In genomic region chr5:117013280-117013877, GRCh38 we compare ENCODE assay signal across 21 cellular contexts.
A peak's percentile ranks its signal among the peaks of the same experiment; 100 is the strongest.
DNase-seq lines count a peak whose midpoint lies in the region; ATAC-seq and TF ChIP-seq lines count a peak whose summit lies in the region.
"Had no signal": no experiment of that assay in that cellular context is flagged by ENCODE, and none has a peak within 500 bp of the region (broad histone marks: within the 10 kb centered on the region; RNA-seq: fewer than 3 reads in every experiment).

No MANE protein-coding gene starts in this region.

- H3K27me3 Mint-ChIP-seq in H9 (ENCODE audit: low read depth): no peaks in the 10 kb centered on the region
- H3K27me3 Mint-ChIP-seq in chondrocyte (ENCODE audit: low read depth): no peaks in the 10 kb centered on the region
- H3K27me3 Mint-ChIP-seq in naive thymus-derived CD8-positive, alpha-beta T cell: no peaks in the 10 kb centered on the region

- no peaks in the 10 kb centered on the region for H3K23me2 ChIP-seq in H9 (ENCODE audit: insufficient read length, low read depth, low read length, poor library complexity, severe bottlenecking)

- H3K27ac ChIP-seq in H9 (ENCODE audit: insufficient read length, low read depth, low read length): no peak overlapping the region
- H3K27ac ChIP-seq in neuronal stem cell (replicated peaks; ENCODE audit: low read length): no peak overlapping the region
- H3K27ac ChIP-seq: BLaER1 treated with 17β-estradiol and CSF1 and Interleukin-3, amounts not matched to agents 10 nM and 100 nM; Peyer's patch; SJSA1 had no signal

- H3K18ac ChIP-seq in H9 (ENCODE audit: insufficient read length, low read depth, low read length): no peak overlapping the region
- H3K18ac ChIP-seq in neuronal stem cell (ENCODE audit: low read length): peak overlapping the region; percentile 81

- H3K27me3 ChIP-seq in H9 (ENCODE audit: insufficient read depth, low read length): no peaks in the 10 kb centered on the region
- H3K27me3 ChIP-seq in neuronal stem cell (ENCODE audit: control insufficient read depth in 3 of 3, insufficient read depth in 3 of 3, low read depth in 1 of 3, low read length in 3 of 3): no peaks in the 10 kb centered on the region
- H3K27me3 ChIP-seq: BLaER1 treated with 17β-estradiol and CSF1 and Interleukin-3, amounts not matched to agents 10 nM and 100 nM; Peyer's patch; SJSA1 had no signal

- H2BK120ac ChIP-seq in H9 (ENCODE audit: low read depth, low read length, poor library complexity, severe bottlenecking) (no peak overlapping the region), neuronal stem cell (ENCODE audit: low read depth, low read length) (no peak overlapping the region)

- H2AK5ac ChIP-seq in H9 (ENCODE audit: insufficient read length, low read length): no peak overlapping the region
- no peak overlapping the region for H2AK5ac ChIP-seq in neuronal stem cell (ENCODE audit: low read depth, low read length)

- no peak for ATAC-seq in mucosa of descending colon
- no peak for ATAC-seq in naive thymus-derived CD8-positive, alpha-beta T cell
- ATAC-seq: CD8-positive, alpha-beta T cell; HepG2 had no signal

- no peaks in the 10 kb centered on the region for H4K20me1 ChIP-seq in H9 (ENCODE audit: control insufficient read depth, insufficient read depth, insufficient read length)
- H4K20me1 ChIP-seq: BLaER1 treated with 17β-estradiol and CSF1 and Interleukin-3, amounts not matched to agents 10 nM and 100 nM had no signal

- H4K91ac ChIP-seq in H9 (ENCODE audit: insufficient read length, low read depth, low read length): no peak overlapping the region
- H4K91ac ChIP-seq in neuronal stem cell (ENCODE audit: low read depth, low read length, poor library complexity): no peak overlapping the region

- no peak overlapping the region for H2BK5ac ChIP-seq in H9 (ENCODE audit: insufficient read length, low read length)
- H2BK5ac ChIP-seq in neuronal stem cell (ENCODE audit: low read length): no peak overlapping the region

- H2BK20ac ChIP-seq in H9 (ENCODE audit: low read depth, low read length, poor library complexity, severe bottlenecking): no peak overlapping the region

- no CpG with 5 or more reads among the region's 5 CpGs for WGBS in H9 (ENCODE audit: extremely low coverage, insufficient read length, low lambda C conversion rate)
- WGBS in neuronal stem cell (ENCODE audit: extremely low coverage in 2 of 2, insufficient read length in 2 of 2, insufficient replicate concordance in 1 of 2), 2 donors: no CpG with 5 or more reads among the region's 5 CpGs

- H2BK15ac ChIP-seq in H9 (ENCODE audit: low read depth, low read length): no peak overlapping the region
- no peak overlapping the region for H2BK15ac ChIP-seq in neuronal stem cell (ENCODE audit: low read length)

- POLR2A ChIA-PET in naive thymus-derived CD8-positive, alpha-beta T cell (lab: Charles Lee): no interaction called here

- DNase-seq in Ammon's horn (ENCODE audit: low spot score) (peak; percentile 18), H9 (peak; percentile 38), chondrocyte (ENCODE audit: low spot score) (peak; percentile 64), neuronal stem cell (ENCODE audit: low spot score) (no peak), 8988T (no peak), mucosa of descending colon (no peak)
- DNase-seq in naive thymus-derived CD8-positive, alpha-beta T cell: no peak
- DNase-seq in activated CD4-positive, alpha-beta T cell treated with anti-CD3 and anti-CD28 coated beads for 48 hours: no peak
- DNase-seq: CD8-positive, alpha-beta T cell; DMS79 treated with DMSO at 0.1 percent for 48 hours; H7; KBM-7; NCI-H1105 treated with DMSO at 0.1 percent for 48 hours; NCI-H187 treated with DMSO at 0.1 percent for 48 hours; NCI-H446; NCI-H526 treated with DMSO at 0.1 percent for 48 hours; NK-92 treated with Interleukin-12 subunit alpha and Interleukin-12 subunit beta, amount 100 ng/mL, for 24 hours; Peyer's patch had no signal

- H3K9me3 ChIP-seq in H9 (ENCODE audit: control insufficient read depth, low read depth, low read length): no peaks in the 10 kb centered on the region
- H3K9me3 ChIP-seq in neuronal stem cell (replicated peaks in 1 of 2; ENCODE audit: control insufficient read depth in 2 of 2, insufficient read depth in 1 of 2, low read depth in 1 of 2, low read length in 2 of 2): peaks cover 2 to 5% of the 10 kb centered on the region in 2 donors
- H3K9me3 ChIP-seq in mucosa of descending colon: no peaks in the 10 kb centered on the region
- H3K9me3 ChIP-seq: Peyer's patch, SJSA1 had no signal

- no peaks in the 10 kb centered on the region for H3K79me1 ChIP-seq in H9 (ENCODE audit: insufficient read depth, low read depth, low read length, poor library complexity, severe bottlenecking)
- H3K79me1 ChIP-seq in neuronal stem cell (ENCODE audit: low read depth, low read length): no peaks in the 10 kb centered on the region

- H3K4me1 ChIP-seq in H9 (ENCODE audit: insufficient read depth, low read length) (no peaks in the 10 kb centered on the region; the same call in 1 of the 2 replicates), neuronal stem cell (ENCODE audit: control insufficient read depth in 2 of 2, insufficient read depth in 1 of 2, low read depth in 1 of 2, low read length in 2 of 2) (peaks cover 0 to 5% of the 10 kb centered on the region in 2 donors), mucosa of descending colon (ENCODE audit: low read depth) (no peaks in the 10 kb centered on the region)
- H3K4me1 ChIP-seq: BLaER1 treated with 17β-estradiol and CSF1 and Interleukin-3, amounts not matched to agents 10 nM and 100 nM; Peyer's patch; SJSA1 had no signal

- no peak overlapping the region for H3K4me3 Mint-ChIP-seq in H9
- H3K4me3 Mint-ChIP-seq in chondrocyte (ENCODE audit: unreplicated experiment): no peak overlapping the region
- no peak overlapping the region for H3K4me3 Mint-ChIP-seq in naive thymus-derived CD8-positive, alpha-beta T cell
- H3K4me3 Mint-ChIP-seq: CD8-positive, alpha-beta T cell had no signal

- H3K4me2 ChIP-seq in H9 (ENCODE audit: insufficient read depth, insufficient read length, low read length): no peak overlapping the region
- H3K4me2 ChIP-seq in neuronal stem cell (ENCODE audit: insufficient read depth, low read length, poor library complexity, severe bottlenecking): no peak overlapping the region
- H3K4me2 ChIP-seq: BLaER1 treated with 17β-estradiol and CSF1 and Interleukin-3, amounts not matched to agents 10 nM and 100 nM had no signal

- H3K4me1 Mint-ChIP-seq in H9 (peaks cover 13% of the 10 kb centered on the region in 2 experiments), chondrocyte (ENCODE audit: low read depth) (no peaks in the 10 kb centered on the region)
- H3K4me1 Mint-ChIP-seq in naive thymus-derived CD8-positive, alpha-beta T cell: no peaks in the 10 kb centered on the region

- H3K36me3 ChIP-seq in neuronal stem cell (replicated peaks in 1 of 2; ENCODE audit: control insufficient read depth in 2 of 2, insufficient read depth in 2 of 2, low read length in 2 of 2) (peaks cover 0 to 2% of the 10 kb centered on the region in 2 donors), mucosa of descending colon (ENCODE audit: low read depth) (no peaks in the 10 kb centered on the region)
- H3K36me3 ChIP-seq: BLaER1 treated with 17β-estradiol and CSF1 and Interleukin-3, amounts not matched to agents 10 nM and 100 nM; Peyer's patch; SJSA1 had no signal

- intact Hi-C loops in mucosa of descending colon (cut with DNase I, micrococcal nuclease): no loop called here

- H3K23ac ChIP-seq in H9 (ENCODE audit: insufficient read length, low read depth, low read length) (no peak overlapping the region), neuronal stem cell (ENCODE audit: low read depth, low read length, poor library complexity) (peak overlapping the region; percentile 16)

- H3K9ac ChIP-seq in H9 (ENCODE audit: extremely low read depth, insufficient read length, low read length) (no peak overlapping the region), neuronal stem cell (ENCODE audit: low read depth, low read length, poor library complexity) (peak overlapping the region; percentile 60)
- H3K9ac ChIP-seq: BLaER1 treated with 17β-estradiol and CSF1 and Interleukin-3, amounts not matched to agents 10 nM and 100 nM had no signal

- H2BK12ac ChIP-seq in H9 (ENCODE audit: insufficient read length, low read depth, low read length): no peak overlapping the region
- H2BK12ac ChIP-seq in neuronal stem cell (ENCODE audit: low read length): peak overlapping the region; percentile 2

- H3K4me3 ChIP-seq in neuronal stem cell (ENCODE audit: low read length in 2 of 2) (peak overlapping the region in 1 of 2 donors; percentile 37), mucosa of descending colon (no peak overlapping the region)
- H3K4me3 ChIP-seq: BLaER1 treated with 17β-estradiol and CSF1 and Interleukin-3, amounts not matched to agents 10 nM and 100 nM; Peyer's patch; SJSA1 had no signal

- H4K5ac ChIP-seq in H9 (ENCODE audit: insufficient read length, low read depth, low read length): no peak overlapping the region

- H3K27ac Mint-ChIP-seq in H9 (peak overlapping the region in 1 of 3 experiments; percentile 75; a peak in 2 of 7 replicates), chondrocyte (ENCODE audit: unreplicated experiment) (no peak overlapping the region)
- no peak overlapping the region for H3K27ac Mint-ChIP-seq in naive thymus-derived CD8-positive, alpha-beta T cell
- H3K27ac Mint-ChIP-seq: CD8-positive, alpha-beta T cell had no signal

- no peak overlapping the region for H4K8ac ChIP-seq in H9 (replicated peaks; ENCODE audit: insufficient read length, low read depth, low read length)
- peak overlapping the region; percentile 67 for H4K8ac ChIP-seq in neuronal stem cell (ENCODE audit: low read depth, low read length)

- no peaks in the 10 kb centered on the region for H3K79me2 ChIP-seq in H9 (ENCODE audit: insufficient read depth, low read length)

- no peak overlapping the region for H3K4ac ChIP-seq in H9 (ENCODE audit: low read depth, low read length)
- no peak overlapping the region for H3K4ac ChIP-seq in neuronal stem cell (ENCODE audit: low read length)

- H3K36me3 Mint-ChIP-seq in H9 (ENCODE audit: insufficient read depth in 1 of 3, low read depth in 3 of 3) (no peaks in the 10 kb centered on the region; a peak in 1 of 7 replicates), chondrocyte (ENCODE audit: low read depth) (peaks cover 2% of the 10 kb centered on the region)
- no peaks in the 10 kb centered on the region for H3K36me3 Mint-ChIP-seq in naive thymus-derived CD8-positive, alpha-beta T cell
- H3K36me3 Mint-ChIP-seq: CD8-positive, alpha-beta T cell had no signal

- H3K14ac ChIP-seq in H9 (ENCODE audit: insufficient read depth, low read length) (no peak overlapping the region; the same call in 1 of the 2 replicates), neuronal stem cell (ENCODE audit: low read length) (peak overlapping the region; percentile 0)

- H3K56ac ChIP-seq in H9 (ENCODE audit: insufficient read length, low read depth, low read length): no peak overlapping the region

- TF ChIP-seq CTCF in H9 (conservative IDR thresholded peaks at IDR 0.05) (no peak), chondrocyte (IDR thresholded peaks at IDR 0.05) (no peak), mucosa of descending colon (IDR thresholded peaks at IDR 0.05) (no peak)

- H3T11ph ChIP-seq in H9 (ENCODE audit: low read length): no peak overlapping the region

- H3K9me3 Mint-ChIP-seq in H9 (no peaks in the 10 kb centered on the region; a peak in 1 of 5 replicates), chondrocyte (ENCODE audit: low read depth) (peaks cover 25% of the 10 kb centered on the region)
- H3K9me3 Mint-ChIP-seq in naive thymus-derived CD8-positive, alpha-beta T cell: peaks cover 0 to 26% (median 11%) of the 10 kb centered on the region in 9 donors

- H2AFZ ChIP-seq in H9 (ENCODE audit: low read length) (no peak overlapping the region), neuronal stem cell (ENCODE audit: low read length) (no peak overlapping the region)

Comparison
In these comparisons a context has a peak if more than half of its experiments do, and no peak if none do; other contexts are left out.
1. DNase-seq: peak in Ammon's horn (single experiment), H9 (single experiment) and chondrocyte (single experiment); none in neuronal stem cell (single experiment), 8988T (single experiment), mucosa of descending colon (0 of 3), naive thymus-derived CD8-positive, alpha-beta T cell (0 of 10) and activated CD4-positive, alpha-beta T cell treated with anti-CD3 and anti-CD28 coated beads for 48 hours (single experiment).